In genomic region chr15:90903733-90904536, GRCh38 we compare ENCODE assay signal across 1 cellular context.
TF ChIP-seq lines count a peak whose summit lies in the region.

No MANE protein-coding gene starts in this region.

TF ChIP-seq in HEK293, 187 proteins besides CTCF, POLR2A, EP300 and RAD21 (continued from another document):
- TF ChIP-seq PRDM10 (tag by site-specific recombination; IDR thresholded peaks at IDR 0.05) (0 out of 2 replicates have a peak, but pooled peaks have one; percentile 29), ZNF777 (tag by site-specific recombination; IDR thresholded peaks at IDR 0.05; ENCODE audit: borderline replicate concordance) (no peak), ZNF341 (tag by site-specific recombination; IDR thresholded peaks at IDR 0.05; ENCODE audit: low read depth) (peak; percentile 51; the same call in 1 of the 2 replicates), PRDM1 (tag by site-specific recombination; IDR thresholded peaks at IDR 0.05) (no peak), ZNF785 (tag by site-specific recombination; IDR thresholded peaks at IDR 0.05) (no peak), YY2 (tag by site-specific recombination; IDR thresholded peaks at IDR 0.05) (peak; percentile 24; the same call in 1 of the 2 replicates), ZNF596 (tag by site-specific recombination; IDR thresholded peaks at IDR 0.05) (no peak)
